Comparison of ENCODE assay signal across 9 cellular contexts in the genomic region with DNA sequence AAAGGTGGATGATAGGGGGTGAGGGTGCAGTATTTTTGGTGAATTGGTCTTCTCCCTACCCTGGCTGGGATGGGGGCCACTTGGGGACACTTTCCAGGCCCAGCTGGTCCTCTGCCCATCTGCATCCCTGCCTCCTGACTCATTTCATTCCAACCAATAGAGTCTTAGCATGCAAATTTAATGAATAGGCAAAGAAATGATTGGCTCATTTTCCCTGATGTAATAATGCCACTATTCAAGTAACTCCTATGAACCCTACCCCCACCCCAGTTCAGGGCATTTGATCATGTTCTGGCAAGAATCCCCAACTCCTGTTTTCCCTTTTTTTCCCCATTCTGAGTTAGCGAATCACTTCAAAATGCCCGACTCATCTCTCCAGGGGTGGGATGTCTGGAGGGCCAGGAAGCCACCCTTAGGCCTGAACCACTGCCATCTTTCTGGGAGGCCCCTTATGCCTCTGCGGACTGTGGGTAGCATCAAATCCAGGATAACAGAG. TPM values are rescaled to one million over a fixed set of nuclear protein-coding genes. Genes with fewer than 3 reads are reported as not detected.
DNase-seq lines count a peak whose midpoint lies in the region; TF ChIP-seq lines count a peak whose summit lies in the region.
"Had no signal": no experiment of that assay in that cellular context is flagged by ENCODE, and none has a peak within 500 bp of the region (broad histone marks: within the 10 kb centered on the region; RNA-seq: fewer than 3 reads in every experiment).

No MANE protein-coding gene starts in this region.

- no peaks in the 10 kb centered on the region for H3K27me3 Mint-ChIP-seq in Calu3 (ENCODE audit: unreplicated experiment)
- no peaks in the 10 kb centered on the region for H3K27me3 Mint-ChIP-seq in endodermal cell (ENCODE audit: insufficient read depth)
- peaks cover 4% of the 10 kb centered on the region for H3K27me3 Mint-ChIP-seq in neural progenitor cell (ENCODE audit: insufficient read depth, low read depth)

- no peak overlapping the region for H3K9ac ChIP-seq in endodermal cell (ENCODE audit: extremely low read depth, low read length, poor library complexity, severe bottlenecking)
- no peak overlapping the region for H3K9ac ChIP-seq in neural progenitor cell

- peak overlapping the region; percentile 55 for H3K27ac Mint-ChIP-seq in Calu3 (ENCODE audit: unreplicated experiment)
- peak overlapping the region; percentile 63 for H3K27ac Mint-ChIP-seq in endodermal cell
- no peak overlapping the region for H3K27ac Mint-ChIP-seq in neural progenitor cell

- H3K27ac ChIP-seq in endodermal cell (ENCODE audit: low read depth, low read length) (peak overlapping the region; percentile 64), neural progenitor cell (no peak overlapping the region)

- H3K4me3 ChIP-seq in endodermal cell (ENCODE audit: low read length) (no peak overlapping the region), neural progenitor cell (no peak overlapping the region)

- no peaks in the 10 kb centered on the region for H3K9me3 Mint-ChIP-seq in Calu3 (ENCODE audit: low read depth, unreplicated experiment)
- H3K9me3 Mint-ChIP-seq in endodermal cell = no peaks in the 10 kb centered on the region
- no peaks in the 10 kb centered on the region for H3K9me3 Mint-ChIP-seq in neural progenitor cell

- TF ChIP-seq CTCF in Calu3 (IDR thresholded peaks at IDR 0.05; ENCODE audit: unreplicated experiment) (no peak), endodermal cell (conservative IDR thresholded peaks at IDR 0.05) (no peak), neural progenitor cell (IDR thresholded peaks at IDR 0.05) (no peak)

- CTCF ChIA-PET in Calu3 (lab: Charles Lee) = interaction anchor here (0.6 kb wide), 1 partner anchor 138 kb away, joined by 5 read pairs; no protein-coding TSS in a partner anchor

- H3K9me3 ChIP-seq in endodermal cell (ENCODE audit: control insufficient read depth, low read length) (no peaks in the 10 kb centered on the region), neural progenitor cell (ENCODE audit: low read depth) (no peaks in the 10 kb centered on the region)

- DNase-seq in Calu3 = no peak
- peak; percentile 85 for DNase-seq in NCI-H226
- peak; percentile 77 for DNase-seq in endodermal cell
- peak; percentile 61 for DNase-seq in neural progenitor cell (ENCODE audit: low spot score)
- DNase-seq in GM19238 (ENCODE audit: insufficient read length, low spot score) = no peak
- DNase-seq in NCI-H1105 treated with DMSO at 0.1 percent for 48 hours (lab: John Stamatoyannopoulos, UW) = no peak
- DNase-seq in activated CD8-positive, alpha-beta memory T cell treated with anti-CD3 and anti-CD28 coated beads, Interleukin-2, amount 50 U/mL, for 48 hours = no peak
- DNase-seq in KG1 (lab: John Stamatoyannopoulos, UW) = no peak
- DNase-seq: activated T-cell treated with anti-CD3 and anti-CD28 coated beads, Interleukin-2, amount 50 U/mL, for 48 hours had no signal

- H3K4me1 ChIP-seq in endodermal cell (ENCODE audit: control insufficient read depth, insufficient read depth, low read length) (peaks cover 4% of the 10 kb centered on the region), neural progenitor cell (peaks cover 61% of the 10 kb centered on the region)

- peaks cover 18% of the 10 kb centered on the region for H3K36me3 Mint-ChIP-seq in Calu3 (ENCODE audit: insufficient read depth, unreplicated experiment)
- H3K36me3 Mint-ChIP-seq in endodermal cell (ENCODE audit: low read depth) = no peaks in the 10 kb centered on the region
- no peaks in the 10 kb centered on the region for H3K36me3 Mint-ChIP-seq in neural progenitor cell

- BruUV-seq in Calu3 (replicated peaks; lab: Mats Ljungman, UMichigan) = no TSS peak

- intact Hi-C loops in Calu3 (cut with micrococcal nuclease; ENCODE audit: unreplicated experiment) = no loop called here

- H3K4me1 Mint-ChIP-seq in Calu3 (ENCODE audit: low read depth, unreplicated experiment) = peaks cover 16% of the 10 kb centered on the region
- H3K4me1 Mint-ChIP-seq in endodermal cell = peaks cover 37% of the 10 kb centered on the region
- peaks cover 44% of the 10 kb centered on the region for H3K4me1 Mint-ChIP-seq in neural progenitor cell

- H3K79me2 ChIP-seq in neural progenitor cell (ENCODE audit: low read depth) = no peaks in the 10 kb centered on the region

- no peak overlapping the region for H3K4me3 Mint-ChIP-seq in Calu3 (ENCODE audit: low read depth, unreplicated experiment)
- H3K4me3 Mint-ChIP-seq in endodermal cell = no peak overlapping the region
- H3K4me3 Mint-ChIP-seq in neural progenitor cell = no peak overlapping the region

- H3K36me3 ChIP-seq in endodermal cell (ENCODE audit: control insufficient read depth, insufficient read depth, low read length) (no peaks in the 10 kb centered on the region), neural progenitor cell (no peaks in the 10 kb centered on the region)

- H3K4me2 ChIP-seq in neural progenitor cell = peak overlapping the region; percentile 3

- H2AFZ ChIP-seq in neural progenitor cell (replicated peaks) = no peak overlapping the region

- H4K20me1 ChIP-seq in neural progenitor cell (ENCODE audit: low read depth) = no peaks in the 10 kb centered on the region

- 79 to 83% methylated on average over 1 to 3 of the region's 3 CpGs for WGBS in endodermal cell (ENCODE audit: insufficient coverage in 1 of 2, insufficient read length in 1 of 2), 2 experiments

- H3F3A ChIP-seq in neural progenitor cell (ENCODE audit: low read depth) = peaks cover 31% of the 10 kb centered on the region

- H3K27me3 ChIP-seq in endodermal cell (ENCODE audit: control insufficient read depth, insufficient read depth, low read length, poor library complexity, severe bottlenecking) (no peaks in the 10 kb centered on the region), neural progenitor cell (no peaks in the 10 kb centered on the region)

RNA-seq across cellular contexts. Expression of gene PCDH1, which starts 56.7 kb away (rescaled TPM):
- total RNA-seq in Calu3 (2022) (146 and 167 TPM in 2 replicates), endodermal cell (10 to 100 TPM; 45.4 to 69.7 TPM), neural progenitor cell (ENCODE audit: low replicate concordance) (24.8 and 48.4 TPM in 2 replicates)
- 17.2 TPM for polyA plus RNA-seq in endodermal cell (2013, experiment 1 of 2)
- polyA plus RNA-seq in endodermal cell (2013, experiment 2 of 2) = 13.5 TPM

Comparison
In these comparisons a context has a peak if more than half of its experiments do, and no peak if none do; other contexts are left out.
1. DNase-seq: peak in NCI-H226 (single experiment), endodermal cell (single experiment) and neural progenitor cell (single experiment); none in Calu3 (single experiment), GM19238 (single experiment), NCI-H1105 treated with DMSO at 0.1 percent for 48 hours (single experiment), activated CD8-positive, alpha-beta memory T cell treated with anti-CD3 and anti-CD28 coated beads, Interleukin-2, amount 50 U/mL, for 48 hours (single experiment) and KG1 (single experiment).